In genomic region chr5:43121565-43122484, GRCh38 we compare ENCODE assay signal across 8 cellular contexts. TPM values are rescaled to one million over a fixed set of nuclear protein-coding genes. Genes with fewer than 3 reads are reported as not detected.
A peak's percentile ranks its signal among the peaks of the same experiment; 100 is the strongest.
DNase-seq lines count a peak whose midpoint lies in the region; ATAC-seq, FAIRE-seq and TF ChIP-seq lines count a peak whose summit lies in the region.

No MANE protein-coding gene starts in this region.

- peak overlapping the region; percentile 68 for H3K4me2 ChIP-seq in mesenchymal stem cell (ENCODE audit: low read length, poor library complexity, severe bottlenecking)

- H3K14ac ChIP-seq in mesenchymal stem cell (ENCODE audit: low read length in 2 of 2), result no peak overlapping the region

- H3K79me1 ChIP-seq in mesenchymal stem cell (replicated peaks; ENCODE audit: low read length, poor library complexity, severe bottlenecking), result peaks cover 8% of the 10 kb centered on the region

- H3K9ac ChIP-seq in mesenchymal stem cell (ENCODE audit: low read length), result peak overlapping the region; percentile 96

- H2BK5ac ChIP-seq in mesenchymal stem cell (ENCODE audit: low read depth, low read length, poor library complexity, severe bottlenecking), result peak overlapping the region; percentile 39

- intact Hi-C loops in activated CD4-positive, alpha-beta T cell treated with anti-CD3 and anti-CD28 coated beads, Interleukin-2, amount 10 ng/mL, durations not matched to agents 24 days and 14 days (cut with micrococcal nuclease), result loop anchor here (1.0 to 5.0 kb wide), 13 partner anchors 15 to 435 kb away; partner anchors contain the start of genes C5orf34, HMGCS1, PAIP1 and TMEM267

- TF ChIP-seq CTCF in upper lobe of left lung (IDR thresholded peaks at IDR 0.05), result no peak

- peak overlapping the region; percentile 44 for H4K91ac ChIP-seq in mesenchymal stem cell (ENCODE audit: low read length)

- H3K27me3 Mint-ChIP-seq in activated CD4-positive, alpha-beta T cell treated with anti-CD3 and anti-CD28 coated beads, Interleukin-2, amount 10 ng/mL, durations not matched to agents 24 days and 14 days, result peaks cover 2% of the 10 kb centered on the region

- peaks cover 42% of the 10 kb centered on the region for H3K36me3 Mint-ChIP-seq in activated CD4-positive, alpha-beta T cell treated with anti-CD3 and anti-CD28 coated beads, Interleukin-2, amount 10 ng/mL, durations not matched to agents 24 days and 14 days (ENCODE audit: low read depth)

- H3K23ac ChIP-seq in mesenchymal stem cell (ENCODE audit: low read length in 2 of 2), result no peak overlapping the region

- WGBS in mesenchymal stem cell, result under 1% methylated on average over 27 of the region's 61 CpGs
- WGBS in upper lobe of left lung, 2 donors, result 0 to 1% methylated on average over 35 to 52 of the region's 61 CpGs

- no peak overlapping the region for H2BK120ac ChIP-seq in mesenchymal stem cell (ENCODE audit: low read depth, low read length)

- H4K8ac ChIP-seq in mesenchymal stem cell (ENCODE audit: low read length), result peak overlapping the region; percentile 21

- H2AFZ ChIP-seq in mesenchymal stem cell (ENCODE audit: low read depth, low read length), result no peak overlapping the region

- no peaks in the 10 kb centered on the region for H3K9me3 ChIP-seq in effector memory CD4-positive, alpha-beta T cell (ENCODE audit: control insufficient read depth, low read length)
- H3K9me3 ChIP-seq in mesenchymal stem cell (ENCODE audit: control insufficient read depth, low read length) (no peaks in the 10 kb centered on the region), upper lobe of left lung (no peaks in the 10 kb centered on the region)

- DNase-seq in activated CD4-positive, alpha-beta T cell treated with anti-CD3 and anti-CD28 coated beads, Interleukin-2, amount 10 ng/mL, durations not matched to agents 24 days and 14 days, result peak; percentile 75
- no peak for DNase-seq in activated CD4-positive, alpha-beta T cell treated with anti-CD3 and anti-CD28 coated beads, Interleukin-2, amount 50 U/mL, for 4 hours
- DNase-seq in HTR-8/SVneo (ENCODE audit: insufficient read length, low spot score) (peak; percentile 54), mesenchymal stem cell (peak; percentile 81), upper lobe of left lung (no peak)
- peak in 1 of 3 donors; percentile 14 for DNase-seq in effector memory CD4-positive, alpha-beta T cell

- peak overlapping the region; percentile 92 for H2BK15ac ChIP-seq in mesenchymal stem cell (ENCODE audit: low read depth, poor library complexity, severe bottlenecking)

- H2BK12ac ChIP-seq in mesenchymal stem cell (ENCODE audit: low read length in 2 of 2), result no peak overlapping the region

- peaks cover 22% of the 10 kb centered on the region for H3K4me1 ChIP-seq in effector memory CD4-positive, alpha-beta T cell (ENCODE audit: control insufficient read depth, insufficient read depth, low read length, poor library complexity, severe bottlenecking)
- peaks cover 6% of the 10 kb centered on the region for H3K4me1 ChIP-seq in mesenchymal stem cell (ENCODE audit: control insufficient read depth, insufficient read depth, low read depth, low read length)
- H3K4me1 ChIP-seq in upper lobe of left lung, result peaks cover 22 to 38% (median 26%) of the 10 kb centered on the region in 4 donors

- peak overlapping the region in 1 of 2 experiments; percentile 22 for H3K4ac ChIP-seq in mesenchymal stem cell (ENCODE audit: low read depth in 1 of 2, low read length in 2 of 2)

- no peaks in the 10 kb centered on the region for H3K9me3 Mint-ChIP-seq in activated CD4-positive, alpha-beta T cell treated with anti-CD3 and anti-CD28 coated beads, Interleukin-2, amount 10 ng/mL, durations not matched to agents 24 days and 14 days

- peak overlapping the region; percentile 92 for H3K27ac ChIP-seq in effector memory CD4-positive, alpha-beta T cell (ENCODE audit: insufficient read depth, low read length, poor library complexity, severe bottlenecking)
- H3K27ac ChIP-seq in mesenchymal stem cell (ENCODE audit: low read length, poor library complexity, severe bottlenecking), result peak overlapping the region; percentile 26
- peak overlapping the region; percentile 96 to 99 (median 98) for H3K27ac ChIP-seq in upper lobe of left lung

- peaks cover 34% of the 10 kb centered on the region for H3K4me1 Mint-ChIP-seq in activated CD4-positive, alpha-beta T cell treated with anti-CD3 and anti-CD28 coated beads, Interleukin-2, amount 10 ng/mL, durations not matched to agents 24 days and 14 days

- ATAC-seq in GM21528 (IDR thresholded peaks at IDR 0.05; ENCODE audit: low FRiP score, unreplicated experiment), result peak; percentile 47
- peak; percentile 62 to 77 for ATAC-seq in upper lobe of left lung (ENCODE audit: low FRiP score in 2 of 2)

- peaks cover 20% of the 10 kb centered on the region for H3K36me3 ChIP-seq in effector memory CD4-positive, alpha-beta T cell (ENCODE audit: control insufficient read depth, insufficient read depth, low read length)
- H3K36me3 ChIP-seq in mesenchymal stem cell (ENCODE audit: control insufficient read depth in 1 of 2, insufficient read depth in 2 of 2, low read depth in 1 of 2, low read length in 2 of 2) (peaks cover 8 to 41% of the 10 kb centered on the region in 2 experiments), upper lobe of left lung (peaks cover 0 to 39% (median 11%) of the 10 kb centered on the region in 4 donors)

- H3K18ac ChIP-seq in mesenchymal stem cell (ENCODE audit: low read depth in 1 of 2, low read length in 2 of 2), result peak overlapping the region; percentile 62 to 80

- H3K27ac Mint-ChIP-seq in activated CD4-positive, alpha-beta T cell treated with anti-CD3 and anti-CD28 coated beads, Interleukin-2, amount 10 ng/mL, durations not matched to agents 24 days and 14 days, result peak overlapping the region; percentile 97

- peak overlapping the region; percentile 90 for H3K4me3 Mint-ChIP-seq in activated CD4-positive, alpha-beta T cell treated with anti-CD3 and anti-CD28 coated beads, Interleukin-2, amount 10 ng/mL, durations not matched to agents 24 days and 14 days

- H3K27me3 ChIP-seq in effector memory CD4-positive, alpha-beta T cell (replicated peaks; ENCODE audit: control insufficient read depth, insufficient read depth, low read length, poor library complexity, severe bottlenecking), result no peaks in the 10 kb centered on the region
- H3K27me3 ChIP-seq in mesenchymal stem cell (ENCODE audit: control insufficient read depth in 1 of 2, insufficient read depth in 1 of 2, low read length in 2 of 2) (no peaks in the 10 kb centered on the region), upper lobe of left lung (no peaks in the 10 kb centered on the region)

- TF ChIP-seq EP300 in upper lobe of left lung (IDR thresholded peaks at IDR 0.05), result no peak

- TF ChIP-seq POLR2A in Raji (IDR thresholded peaks at IDR 0.05; ENCODE audit: insufficient read depth, low read depth, low read length), result peak; percentile 61
- peak; percentile 13 to 79 (median 60) for TF ChIP-seq POLR2A in upper lobe of left lung (IDR thresholded peaks at IDR 0.05)

- no peak overlapping the region for H2AK5ac ChIP-seq in mesenchymal stem cell (ENCODE audit: low read length, severe bottlenecking)

- H3K4me3 ChIP-seq in effector memory CD4-positive, alpha-beta T cell (ENCODE audit: insufficient read depth, low read depth, low read length, poor library complexity, severe bottlenecking), result peak overlapping the region; percentile 78
- H3K4me3 ChIP-seq in mesenchymal stem cell (ENCODE audit: insufficient read depth in 1 of 2, low read depth in 1 of 2, low read length in 2 of 2) (peak overlapping the region; percentile 74 to 90), upper lobe of left lung (peak overlapping the region; percentile 49 to 84 (median 82))

- FAIRE-seq in HTR-8/SVneo (lab: Jason Lieb, UNC), result peak; percentile 95

RNA-seq across cellular contexts. Expression of gene ZNF131, which starts 1.1 kb away (rescaled TPM):
- total RNA-seq in activated CD4-positive, alpha-beta T cell treated with anti-CD3 and anti-CD28 coated beads, Interleukin-2, amount 10 ng/mL, durations not matched to agents 24 days and 14 days, result 37.9 and 40.1 TPM in 2 replicates
- 27.1 TPM for polyA plus RNA-seq in mesenchymal stem cell (2013, experiment 1 of 2)
- polyA plus RNA-seq in mesenchymal stem cell (2013, experiment 2 of 2), result 24.9 TPM
- total RNA-seq in upper lobe of left lung, result 10 to 100 TPM; 19.4 to 70.2 (median 27.1) TPM

Comparison
In these comparisons a context has a peak if more than half of its experiments do, and no peak if none do; other contexts are left out.
1. DNase-seq: peak in activated CD4-positive, alpha-beta T cell treated with anti-CD3 and anti-CD28 coated beads, Interleukin-2, amount 10 ng/mL, durations not matched to agents 24 days and 14 days (single experiment), HTR-8/SVneo (single experiment) and mesenchymal stem cell (single experiment); none in activated CD4-positive, alpha-beta T cell treated with anti-CD3 and anti-CD28 coated beads, Interleukin-2, amount 50 U/mL, for 4 hours (0 of 2) and upper lobe of left lung (0 of 2).
2. H3K27ac ChIP-seq: peak in every context shown above with its lines; median percentile 98 in upper lobe of left lung; 92 in effector memory CD4-positive, alpha-beta T cell; 26 in mesenchymal stem cell.
3. Peak in every context shown above with its lines, with median percentiles within 50 percentile points of each other: H3K4me3 ChIP-seq.